Comparison of ENCODE assay signal across 13 cellular contexts in the genomic region with DNA sequence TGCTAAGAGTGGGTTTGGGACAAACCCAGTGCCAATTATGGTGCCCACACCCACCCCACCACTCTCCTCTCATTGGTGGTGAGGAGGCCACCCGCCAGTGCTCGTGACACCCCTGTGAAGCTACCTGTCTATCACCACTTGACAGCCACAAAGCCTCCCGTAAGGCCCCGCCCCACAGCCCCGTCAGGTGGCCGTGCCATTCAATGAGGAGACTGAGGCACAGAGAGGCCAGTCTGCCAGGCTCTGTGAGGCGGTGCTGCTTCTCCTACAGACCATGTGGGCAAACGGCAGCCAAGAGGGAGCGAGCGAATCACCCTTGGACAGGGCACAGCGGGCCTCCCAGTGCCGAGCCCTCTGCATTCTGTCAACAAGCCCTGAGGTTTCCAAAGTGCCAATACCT. TPM values are rescaled to one million over a fixed set of nuclear protein-coding genes. Genes with fewer than 3 reads are reported as not detected.
A peak's percentile ranks its signal among the peaks of the same experiment; 100 is the strongest.
DNase-seq lines count a peak whose midpoint lies in the region; TF ChIP-seq lines count a peak whose summit lies in the region.
"Had no signal": no experiment of that assay in that cellular context is flagged by ENCODE, and none has a peak within 500 bp of the region (broad histone marks: within the 10 kb centered on the region; RNA-seq: fewer than 3 reads in every experiment).

No MANE protein-coding gene starts in this region.

- no peaks in the 10 kb centered on the region for H3K27me3 ChIP-seq in MG63
- no peaks in the 10 kb centered on the region for H3K27me3 ChIP-seq in CD4-positive, alpha-beta memory T cell (ENCODE audit: insufficient read depth, low read length)

- H3K4me1 ChIP-seq in CD4-positive, alpha-beta memory T cell (ENCODE audit: insufficient read depth, low read length): peaks cover 21% of the 10 kb centered on the region

- no peak overlapping the region for H3K27ac ChIP-seq in CD4-positive, alpha-beta memory T cell (ENCODE audit: low read depth, low read length)

- peak overlapping the region; percentile 65; the same call in 1 of the 2 replicates for H3K4me3 ChIP-seq in GM08714 (ENCODE audit: low read length)
- H3K4me3 ChIP-seq in MG63: no peak overlapping the region
- H3K4me3 ChIP-seq in fibroblast of the aortic adventitia (ENCODE audit: low read depth, low read length): peak overlapping the region; percentile 9
- H3K4me3 ChIP-seq in retinal pigment epithelial cell (ENCODE audit: low read length): peak overlapping the region; percentile 38
- no peak overlapping the region for H3K4me3 ChIP-seq in CD4-positive, alpha-beta memory T cell (ENCODE audit: low read length in 2 of 2)

- peaks cover 0 to 6% of the 10 kb centered on the region in 2 donors for H3K36me3 Mint-ChIP-seq in CD4-positive, alpha-beta memory T cell

- no peaks in the 10 kb centered on the region for H3K36me3 ChIP-seq in MG63
- H3K36me3 ChIP-seq in CD4-positive, alpha-beta memory T cell (ENCODE audit: insufficient read depth, low read length): no peaks in the 10 kb centered on the region

- peaks cover 17 to 26% (median 21%) of the 10 kb centered on the region in 4 donors for H3K4me1 Mint-ChIP-seq in CD4-positive, alpha-beta memory T cell

- intact Hi-C loops in CD4-positive, alpha-beta memory T cell (cut with micrococcal nuclease): loop anchor here (10.0 kb wide), 2 partner anchors 395 to 635 kb away; no protein-coding TSS in a partner anchor

- H3K27ac Mint-ChIP-seq in CD4-positive, alpha-beta memory T cell: no peak overlapping the region
- H3K27ac Mint-ChIP-seq: HFFc6 had no signal

- DNase-seq in MG63 (peak; percentile 74), fibroblast of the aortic adventitia (ENCODE audit: low read depth) (no peak), retinal pigment epithelial cell (ENCODE audit: low read depth) (no peak), superior temporal gyrus (ENCODE audit: extremely low spot score) (no peak), NCI-H345 treated with DMSO at 0.1 percent for 48 hours (lab: John Stamatoyannopoulos, UW; ENCODE audit: unreplicated experiment) (no peak), midbrain (lab: John Stamatoyannopoulos, UW) (no peak)
- no peak for DNase-seq in CD4-positive, alpha-beta memory T cell
- DNase-seq: activated CD4-positive, CD25-positive, alpha-beta regulatory T cell; activated T-cell treated with anti-CD3 and anti-CD28 coated beads, Interleukin-2, amount 50 U/mL, for 4 hours; NCI-H510A treated with DMSO at 0.1 percent for 48 hours had no signal

- H3K4me3 Mint-ChIP-seq in CD4-positive, alpha-beta memory T cell: no peak overlapping the region

- no peaks in the 10 kb centered on the region for H3K27me3 Mint-ChIP-seq in CD4-positive, alpha-beta memory T cell

- TF ChIP-seq CTCF in fibroblast of the aortic adventitia (IDR thresholded peaks at IDR 0.05; ENCODE audit: insufficient read depth, low read length): no peak
- no peak for TF ChIP-seq CTCF in retinal pigment epithelial cell (conservative IDR thresholded peaks at IDR 0.05; ENCODE audit: low read depth, low read length)

- no peaks in the 10 kb centered on the region for H3K9me3 ChIP-seq in MG63
- no peaks in the 10 kb centered on the region for H3K9me3 ChIP-seq in CD4-positive, alpha-beta memory T cell (ENCODE audit: control insufficient read depth in 1 of 2, low read length in 2 of 2)

- H3K9me3 Mint-ChIP-seq in CD4-positive, alpha-beta memory T cell: no peaks in the 10 kb centered on the region
- H3K9me3 Mint-ChIP-seq: activated T-cell treated with anti-CD3 and anti-CD28 coated beads, Interleukin-2, amount 50 U/mL, for 4 hours; HFFc6; nephron had no signal

- POLR2A ChIA-PET in CD4-positive, alpha-beta memory T cell (lab: Charles Lee; ENCODE audit: partially characterized antibody): no interaction called here

- CTCF ChIA-PET in CD4-positive, alpha-beta memory T cell (lab: Charles Lee; ENCODE audit: partially characterized antibody): interaction anchor here (1.2 to 1.6 kb wide), 2 partner anchors 10 to 70 kb away, joined by 3 to 4 read pairs; no protein-coding TSS in a partner anchor

RNA-seq across cellular contexts. Expression of a gene that starts 53.5 kb away (rescaled TPM):
- 4.9 and 8.3 TPM in 2 replicates for total RNA-seq in MG63 (2014; rRNA removed; shearing (Covaris generic); ENCODE audit: low replicate concordance)
- total RNA-seq in fibroblast of the aortic adventitia (ENCODE audit: low replicate concordance): 15.9 and 16.0 TPM in 2 replicates
- total RNA-seq in CD4-positive, alpha-beta memory T cell: 10 to 100 TPM; 79.3 to 82.0 TPM
- 10 to 100 TPM; 11.9 to 45.3 TPM for polyA plus RNA-seq in CD4-positive, alpha-beta memory T cell

Comparison
In these comparisons a context has a peak if more than half of its experiments do, and no peak if none do; other contexts are left out.
1. H3K4me3 ChIP-seq: peak in GM08714 (single experiment), fibroblast of the aortic adventitia (single experiment) and retinal pigment epithelial cell (single experiment); none in MG63 (single experiment) and CD4-positive, alpha-beta memory T cell (0 of 2).